ENCODE assay signal across 16 cellular contexts in the genomic region with DNA sequence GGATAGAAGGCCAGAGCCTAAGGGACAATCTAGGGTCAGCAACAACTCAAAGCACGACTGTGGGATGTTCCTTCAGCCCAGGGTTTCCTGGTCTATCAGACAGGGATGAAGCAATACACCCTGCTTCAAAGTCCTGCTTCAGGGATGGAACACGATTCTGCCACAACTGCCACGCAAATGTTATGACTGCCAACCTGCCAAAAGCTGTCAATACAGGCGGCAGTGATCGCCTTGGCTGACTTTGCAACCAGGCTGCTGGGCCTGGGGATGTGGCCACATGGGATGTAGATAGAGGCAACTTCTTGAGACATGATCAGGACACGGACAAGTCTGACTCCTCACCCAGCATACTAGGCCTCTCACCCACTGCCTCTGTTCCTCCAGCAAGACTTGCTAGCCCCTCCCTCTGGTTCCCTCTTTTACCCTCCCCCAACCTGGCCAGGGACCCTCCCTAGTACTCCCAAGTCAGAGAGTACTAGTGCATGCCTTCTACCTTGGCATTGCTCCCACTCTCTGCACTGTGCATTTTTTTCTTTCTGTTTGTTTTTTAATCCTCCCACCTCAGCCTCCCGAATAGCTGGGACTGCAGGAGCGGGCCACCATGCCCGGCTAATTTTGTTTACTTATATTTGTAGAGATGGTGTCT. TPM values are rescaled to one million over a fixed set of nuclear protein-coding genes. Genes with fewer than 3 reads are reported as not detected.
DNase-seq lines count a peak whose midpoint lies in the region; ATAC-seq, FAIRE-seq and TF ChIP-seq lines count a peak whose summit lies in the region.
"Had no signal": no experiment of that assay in that cellular context is flagged by ENCODE, and none has a peak within 500 bp of the region (broad histone marks: within the 10 kb centered on the region; RNA-seq: fewer than 3 reads in every experiment).

No MANE protein-coding gene starts in this region.

- intact Hi-C loops in OCI-LY7 (cut with micrococcal nuclease; ENCODE audit: unreplicated experiment), result no loop called here
- intact Hi-C loops in HepG2 (cut with micrococcal nuclease; ENCODE audit: unreplicated experiment), result no loop called here
- intact Hi-C loops in spleen (cut with DNase I; ENCODE audit: low total_unique reads), result no loop called here

- no peaks in the 10 kb centered on the region for H3K9me3 Mint-ChIP-seq in activated T-cell treated with anti-CD3 and anti-CD28 coated beads, Interleukin-2, amount 50 U/mL, for 24 hours

- H3K27me3 Mint-ChIP-seq in activated T-cell treated with anti-CD3 and anti-CD28 coated beads, Interleukin-2, amount 50 U/mL, for 24 hours, result no peaks in the 10 kb centered on the region
- H3K27me3 Mint-ChIP-seq: activated naive CD8-positive, alpha-beta T cell treated with anti-CD3 and anti-CD28 coated beads for 36 hours had no signal

- H3K9ac ChIP-seq in HepG2 (ENCODE audit: insufficient read depth, low read depth, low read length), result no peak overlapping the region

- no peak overlapping the region for H3K4me3 ChIP-seq in OCI-LY7 (ENCODE audit: low read depth, low read length, poor library complexity, severe bottlenecking)
- no peak overlapping the region for H3K4me3 ChIP-seq in HepG2 (replicated peaks in 1 of 3; ENCODE audit: insufficient read depth in 1 of 3, low read depth in 2 of 3, low read length in 3 of 3)
- no peak overlapping the region for H3K4me3 ChIP-seq in spleen

- H2AFZ ChIP-seq in OCI-LY7 (ENCODE audit: low read length) (no peak overlapping the region), HepG2 (ENCODE audit: low read length) (no peak overlapping the region)

- no peak for TF ChIP-seq RAD21 in HepG2 (CRISPR knock-in tag; IDR thresholded peaks at IDR 0.05)

- POLR2A ChIA-PET in OCI-LY7 (lab: Charles Lee), result interaction anchor here (0.7 to 1.3 kb wide), 4 partner anchors 14 to 197 kb away, joined by 3 to 6 read pairs (median 3); no protein-coding TSS in a partner anchor
- POLR2A ChIA-PET in HepG2 (lab: Yijun Ruan, JAX), result no interaction called here

- H3K36me3 Mint-ChIP-seq in activated T-cell treated with anti-CD3 and anti-CD28 coated beads, Interleukin-2, amount 50 U/mL, for 24 hours (ENCODE audit: low read depth), result peaks cover 86% of the 10 kb centered on the region

- no peak for ATAC-seq in HepG2

- in situ Hi-C loops in HepG2 (cut with HindIII; ENCODE audit: extremely low pct_ligation_motif_present, low pct_unique_long_range_greater_than_20kb), result no loop called here

- H3K27ac ChIP-seq in OCI-LY7 (ENCODE audit: low read depth, low read length, poor library complexity, severe bottlenecking), result no peak overlapping the region
- H3K27ac ChIP-seq in HepG2 (ENCODE audit: extremely low read length, insufficient read depth, low read length), result no peak overlapping the region
- H3K27ac ChIP-seq in spleen, result peak overlapping the region in 1 of 8 donors; percentile 21

- no peak for TF ChIP-seq EP300 in HepG2 (IDR thresholded peaks at IDR 0.05; ENCODE audit: low read depth in 2 of 2, low read length in 2 of 2)
- no peak for TF ChIP-seq EP300 in HepG2 (CRISPR knock-in tag; IDR thresholded peaks at IDR 0.05; ENCODE audit: borderline replicate concordance)

- peaks cover 43% of the 10 kb centered on the region for H4K20me1 ChIP-seq in OCI-LY7 (ENCODE audit: insufficient read depth, low read length)
- H4K20me1 ChIP-seq in HepG2 (ENCODE audit: insufficient read depth, low read length), result peaks cover 68% of the 10 kb centered on the region

- H3K27me3 ChIP-seq in HepG2 (ENCODE audit: control insufficient read depth in 1 of 2, insufficient read depth in 2 of 2, low read length in 2 of 2) (no peaks in the 10 kb centered on the region), spleen (replicated peaks in 1 of 7) (no peaks in the 10 kb centered on the region)

- no peak for FAIRE-seq in HepG2 (lab: Jason Lieb, UNC)
- FAIRE-seq: endometrium, keratinocyte had no signal

- H3K9me3 ChIP-seq in OCI-LY7 (ENCODE audit: low read length) (no peaks in the 10 kb centered on the region), HepG2 (ENCODE audit: low read length) (no peaks in the 10 kb centered on the region), spleen (no peaks in the 10 kb centered on the region)

- 69% methylated on average over 6 of the region's 9 CpGs for WGBS in HepG2 (ENCODE audit: low lambda C conversion rate)
- 51 to 74% (median 57%) methylated on average over 8 to 9 of the region's 9 CpGs for WGBS in spleen, 5 donors

- CTCF ChIA-PET in OCI-LY7 (lab: Charles Lee; ENCODE audit: unreplicated experiment) (interaction anchor here (0.8 kb wide), 1 partner anchor 16 kb away, joined by 3 read pairs; no protein-coding TSS in a partner anchor), HepG2 (lab: Yijun Ruan, JAX; ENCODE audit: low intra/inter-chr PET ratio, low total read pairs) (no interaction called here)

- H3K36me3 ChIP-seq in OCI-LY7 (ENCODE audit: insufficient read depth, low read length) (peaks cover 88% of the 10 kb centered on the region), HepG2 (replicated peaks in 1 of 2; ENCODE audit: control insufficient read depth in 1 of 2, insufficient read depth in 2 of 2, low read length in 2 of 2) (peaks cover 2 to 27% of the 10 kb centered on the region in 2 experiments; a peak in 4 of 5 replicates), spleen (peaks cover 0 to 34% (median 0%) of the 10 kb centered on the region in 6 donors)

- peaks cover 85% of the 10 kb centered on the region for H3K4me1 Mint-ChIP-seq in activated T-cell treated with anti-CD3 and anti-CD28 coated beads, Interleukin-2, amount 50 U/mL, for 24 hours (ENCODE audit: low read depth)

- no peak overlapping the region for H3K4me3 Mint-ChIP-seq in activated T-cell treated with anti-CD3 and anti-CD28 coated beads, Interleukin-2, amount 50 U/mL, for 24 hours
- H3K4me3 Mint-ChIP-seq: activated naive CD8-positive, alpha-beta T cell treated with anti-CD3 and anti-CD28 coated beads for 36 hours had no signal

- no peak for TF ChIP-seq POLR2A in HepG2 (IDR thresholded peaks at IDR 0.05; ENCODE audit: insufficient read depth in 1 of 2, low read depth in 2 of 2, low read length in 2 of 2)
- no peak for TF ChIP-seq POLR2A in spleen (IDR thresholded peaks at IDR 0.05)

- TF ChIP-seq CTCF in OCI-LY7 (conservative IDR thresholded peaks at IDR 0.05; ENCODE audit: low read length) (no peak), HepG2 (CRISPR knock-in tag; IDR thresholded peaks at IDR 0.05) (no peak), spleen (IDR thresholded peaks at IDR 0.05 in 8 of 11, conservative IDR thresholded peaks at IDR 0.05 in 3 of 11) (no peak)

- H3K79me2 ChIP-seq in OCI-LY7 (ENCODE audit: insufficient read depth, low read depth, low read length) (peaks cover 93% of the 10 kb centered on the region), HepG2 (ENCODE audit: insufficient read depth, low read length) (peaks cover 86% of the 10 kb centered on the region)

- BruUV-seq in OCI-LY7 (replicated peaks; lab: Mats Ljungman, UMichigan) (no TSS peak), HepG2 (replicated peaks; lab: Mats Ljungman, UMichigan) (no TSS peak)

- no peaks in the 10 kb centered on the region for H3K9me2 ChIP-seq in OCI-LY7 (ENCODE audit: insufficient read depth, low read length)

- H3K4me2 ChIP-seq in OCI-LY7 (ENCODE audit: low read length) (peak overlapping the region; percentile 7; the same call in 1 of the 2 replicates), HepG2 (ENCODE audit: low read depth, low read length) (no peak overlapping the region)

- peaks cover 77% of the 10 kb centered on the region for H3K4me1 ChIP-seq in OCI-LY7 (ENCODE audit: insufficient read depth, low read length, poor library complexity, severe bottlenecking)
- peaks cover 86% of the 10 kb centered on the region for H3K4me1 ChIP-seq in HepG2 (ENCODE audit: insufficient read depth, low read length)
- H3K4me1 ChIP-seq in spleen, result peaks cover 56 to 99% (median 89%) of the 10 kb centered on the region in 6 donors

- H3K27ac Mint-ChIP-seq in activated T-cell treated with anti-CD3 and anti-CD28 coated beads, Interleukin-2, amount 50 U/mL, for 24 hours, result peak overlapping the region; percentile 41
- H3K27ac Mint-ChIP-seq: activated naive CD8-positive, alpha-beta T cell treated with anti-CD3 and anti-CD28 coated beads for 36 hours had no signal

- DNase-seq in activated T-cell treated with anti-CD3 and anti-CD28 coated beads, Interleukin-2, amount 50 U/mL, for 24 hours, result no peak
- no peak for DNase-seq in activated T-cell treated with anti-CD3 and anti-CD28 coated beads, Interleukin-2, amount 50 U/mL, for 48 hours
- DNase-seq in OCI-LY7 (ENCODE audit: low spot score), result no peak
- DNase-seq in HepG2 (ENCODE audit: low spot score), result no peak
- DNase-seq in spleen, result peak; percentile 54
- DNase-seq in stimulated activated naive CD4-positive, alpha-beta T cell (lab: John Stamatoyannopoulos, UW), result no peak
- no peak for DNase-seq in HUDEP-2 (lab: John Stamatoyannopoulos, UW; ENCODE audit: unreplicated experiment in 76 of 76)
- no peak for DNase-seq in hepatic stellate cell (ENCODE audit: low spot score)
- DNase-seq: ACHN; activated CD8-positive, alpha-beta memory T cell treated with anti-CD3 and anti-CD28 coated beads for 24 hours; activated naive CD8-positive, alpha-beta T cell treated with anti-CD3 and anti-CD28 coated beads for 36 hours; DMS 273 treated with DMSO at 0.1 percent for 48 hours; NCI-H2029; NCI-H82 had no signal

RNA-seq across cellular contexts. Expression of gene CCDC12, which starts 7.6 kb away (rescaled TPM):
- 74.9 and 102 TPM in 2 replicates for total RNA-seq in OCI-LY7 (2014; rRNA removed; shearing (Covaris generic))
- total RNA-seq in OCI-LY7 (2022) (107 and 116 TPM in 2 replicates), HepG2 (2016; rRNA removed; fragmentation: Illumina TruSeq; extraction: Trizol) (49.5 and 55.2 TPM in 2 replicates), spleen (10 to 100 TPM; 36.5 to 71.4 (median 54.7) TPM)
- total RNA-seq in HepG2 (2016; cell fraction: cytosol; rRNA removed; fragmentation: Illumina TruSeq; extraction: Trizol; ENCODE audit: low read depth), result 28.7 and 32.4 TPM in 2 replicates
- total RNA-seq in HepG2 (2016; cell fraction: insoluble cytoplasmic fraction; rRNA removed; fragmentation: Illumina TruSeq; extraction: Trizol), result 52.2 and 56.9 TPM in 2 replicates
- total RNA-seq in HepG2 (2016; cell fraction: membrane; rRNA removed; fragmentation: Illumina TruSeq; extraction: Trizol), result 27.1 and 29.7 TPM in 2 replicates
- 28.6 and 32.0 TPM in 2 replicates for total RNA-seq in HepG2 (2016; cell fraction: nucleus; rRNA removed; fragmentation: Illumina TruSeq; extraction: Trizol)
- polyA plus RNA-seq in HepG2 (2011; rRNA removed) (28.9 and 30.1 TPM in 2 replicates), spleen (100 to 1,000 TPM in 2 of 3 donors, 10 to 100 TPM in 1; 93.5 to 124 (median 105) TPM)
- 32.7 and 35.6 TPM in 2 replicates for polyA plus RNA-seq in HepG2 (2011; cell fraction: cytosol; rRNA removed)
- 40.0 and 40.6 TPM in 2 replicates for polyA plus RNA-seq in HepG2 (2011; cell fraction: nucleus; rRNA removed)
- polyA plus RNA-seq in HepG2 (2012), result 26.3 and 31.7 TPM in 2 replicates
- 14.7 and 15.4 TPM in 2 replicates for polyA plus RNA-seq in HepG2 (2016; cell fraction: cytosol; fragmentation: Illumina TruSeq; extraction: Trizol; ENCODE audit: low read depth)
- polyA plus RNA-seq in HepG2 (2016; cell fraction: insoluble cytoplasmic fraction; fragmentation: Illumina TruSeq; extraction: Trizol; ENCODE audit: low read depth), result 73.4 and 79.9 TPM in 2 replicates
- polyA plus RNA-seq in HepG2 (2016; cell fraction: membrane; fragmentation: Illumina TruSeq; extraction: Trizol; ENCODE audit: low read depth), result 18.7 and 18.8 TPM in 2 replicates
- 55.2 TPM in 2 replicates for polyA plus RNA-seq in HepG2 (2016; cell fraction: nucleus; fragmentation: Illumina TruSeq; extraction: Trizol; ENCODE audit: insufficient read depth, low read depth)
- polyA minus RNA-seq in HepG2 (2011; rRNA and poly(A)+ RNA removed; ENCODE audit: low replicate concordance), result 53.2 and 59.2 TPM in 2 replicates
- polyA minus RNA-seq in HepG2 (2011; cell fraction: cytosol; rRNA and poly(A)+ RNA removed), result 9.3 and 12.2 TPM in 2 replicates
- polyA minus RNA-seq in HepG2 (2011; cell fraction: nucleus; rRNA and poly(A)+ RNA removed), result 41.3 and 55.9 TPM in 2 replicates

RNA-seq across cellular contexts. Expression of gene NBEAL2, which starts 10.6 kb away (rescaled TPM):
- total RNA-seq in OCI-LY7 (2014; rRNA removed; shearing (Covaris generic)), result 53.3 and 74.9 TPM in 2 replicates
- total RNA-seq in OCI-LY7 (2022) (129 and 149 TPM in 2 replicates), HepG2 (2016; rRNA removed; fragmentation: Illumina TruSeq; extraction: Trizol) (6.0 and 9.7 TPM in 2 replicates), spleen (100 to 1,000 TPM; 101 to 271 (median 162) TPM)
- total RNA-seq in HepG2 (2016; cell fraction: cytosol; rRNA removed; fragmentation: Illumina TruSeq; extraction: Trizol; ENCODE audit: low read depth), result 1.8 and 2.7 TPM in 2 replicates
- 6.0 and 8.3 TPM in 2 replicates for total RNA-seq in HepG2 (2016; cell fraction: insoluble cytoplasmic fraction; rRNA removed; fragmentation: Illumina TruSeq; extraction: Trizol)
- 4.1 and 4.3 TPM in 2 replicates for total RNA-seq in HepG2 (2016; cell fraction: membrane; rRNA removed; fragmentation: Illumina TruSeq; extraction: Trizol)
- total RNA-seq in HepG2 (2016; cell fraction: nucleus; rRNA removed; fragmentation: Illumina TruSeq; extraction: Trizol), result 14.8 and 19.9 TPM in 2 replicates
- polyA plus RNA-seq in HepG2 (2011; rRNA removed) (12.4 and 15.8 TPM in 2 replicates), spleen (100 to 1,000 TPM in 2 of 3 donors, 10 to 100 TPM in 1; 44.0 to 126 (median 119) TPM)
- 3.6 and 4.9 TPM in 2 replicates for polyA plus RNA-seq in HepG2 (2011; cell fraction: cytosol; rRNA removed)
- 222 and 246 TPM in 2 replicates for polyA plus RNA-seq in HepG2 (2011; cell fraction: nucleus; rRNA removed)
- 7.9 and 16.7 TPM in 2 replicates for polyA plus RNA-seq in HepG2 (2012)
- 0.67 and 0.80 TPM in 2 replicates for polyA plus RNA-seq in HepG2 (2016; cell fraction: cytosol; fragmentation: Illumina TruSeq; extraction: Trizol; ENCODE audit: low read depth)
- polyA plus RNA-seq in HepG2 (2016; cell fraction: insoluble cytoplasmic fraction; fragmentation: Illumina TruSeq; extraction: Trizol; ENCODE audit: low read depth), result 6.4 and 7.7 TPM in 2 replicates
- polyA plus RNA-seq in HepG2 (2016; cell fraction: membrane; fragmentation: Illumina TruSeq; extraction: Trizol; ENCODE audit: low read depth), result 1.5 and 1.8 TPM in 2 replicates
- polyA plus RNA-seq in HepG2 (2016; cell fraction: nucleus; fragmentation: Illumina TruSeq; extraction: Trizol; ENCODE audit: insufficient read depth, low read depth), result 69.9 and 76.5 TPM in 2 replicates
- 8.9 and 19.6 TPM in 2 replicates for polyA minus RNA-seq in HepG2 (2011; rRNA and poly(A)+ RNA removed; ENCODE audit: low replicate concordance)
- polyA minus RNA-seq in HepG2 (2011; cell fraction: cytosol; rRNA and poly(A)+ RNA removed), result 2.9 and 3.9 TPM in 2 replicates
- polyA minus RNA-seq in HepG2 (2011; cell fraction: nucleus; rRNA and poly(A)+ RNA removed), result 18.7 and 21.3 TPM in 2 replicates
